ENCODE assay signal across 8 cellular contexts in genomic region chr17:28763137-28763799, GRCh38. TPM values are rescaled to one million over a fixed set of nuclear protein-coding genes. Genes with fewer than 3 reads are reported as not detected.
DNase-seq lines count a peak whose midpoint lies in the region; ATAC-seq and TF ChIP-seq lines count a peak whose summit lies in the region.

No MANE protein-coding gene starts in this region.

- H3K4me2 ChIP-seq in SK-N-SH: no peak overlapping the region

- peaks cover 11 to 45% of the 10 kb centered on the region in 2 experiments for H3K36me3 ChIP-seq in SK-N-SH (replicated peaks in 1 of 2; ENCODE audit: control insufficient read depth in 1 of 2, insufficient read depth in 2 of 2, low read length in 1 of 2)
- peaks cover 20 to 67% (median 37%) of the 10 kb centered on the region in 4 donors for H3K36me3 ChIP-seq in esophagus muscularis mucosa

- DNase-seq in SK-N-SH (no peak), esophagus muscularis mucosa (ENCODE audit: extremely low spot score) (no peak), dedifferentiated amniotic fluid mesenchymal stem cell (ENCODE audit: extremely low spot score) (no peak)
- DNase-seq in stimulated activated effector memory CD8-positive, alpha-beta T cell treated with anti-CD3 and anti-CD28 coated beads, Interleukin-12 subunit alpha, Interleukin-12 subunit beta, amount 100 ng/mL, for 72 hours (ENCODE audit: low spot score in 2 of 2): peak in 1 of 2 donors; percentile 71

- peak overlapping the region; percentile 76 for H3K27ac Mint-ChIP-seq in stimulated activated effector memory CD8-positive, alpha-beta T cell treated with anti-CD3 and anti-CD28 coated beads, Interleukin-12 subunit alpha, Interleukin-12 subunit beta, amount 100 ng/mL, for 72 hours

- CTCF ChIA-PET in SK-N-SH (lab: Yijun Ruan, JAX): interaction anchor here (0.6 to 6.5 kb wide), 62 partner anchors 9 to 413 kb away, joined by 3 to 125 read pairs (median 5); partner anchors contain the start of genes DHRS13, ERAL1, FAM222B and FLOT2

- POLR2A ChIA-PET in SK-N-SH (lab: Yijun Ruan, JAX): interaction anchor here (0.7 to 1.0 kb wide), 5 partner anchors 49 to 145 kb away, joined by 3 to 4 read pairs (median 3); partner anchors contain the start of gene DHRS13

- H3K4me3 ChIP-seq in SK-N-SH (ENCODE audit: low read depth in 2 of 2, low read length in 1 of 2) (no peak overlapping the region), esophagus muscularis mucosa (no peak overlapping the region)

- TF ChIP-seq CTCF in SK-N-SH (IDR thresholded peaks at IDR 0.05): no peak
- TF ChIP-seq CTCF in esophagus muscularis mucosa (IDR thresholded peaks at IDR 0.05): no peak

- peaks cover 7% of the 10 kb centered on the region; the same call in 1 of the 2 replicates for H3K79me2 ChIP-seq in SK-N-SH (ENCODE audit: insufficient read depth)

- peak; percentile 15; the same call in 2 of the 3 replicates for ATAC-seq in SK-N-SH treated with all-trans-retinoic acid at 6 μM for 48 hours
- peak; percentile 65 for ATAC-seq in HG02610 (IDR thresholded peaks at IDR 0.05; ENCODE audit: unreplicated experiment)
- ATAC-seq in stimulated activated effector memory CD8-positive, alpha-beta T cell treated with anti-CD3 and anti-CD28 coated beads, Interleukin-12 subunit alpha, Interleukin-12 subunit beta, amount 100 ng/mL, for 72 hours: peak; percentile 91
- ATAC-seq in GM19397 (IDR thresholded peaks at IDR 0.05; ENCODE audit: unreplicated experiment): no peak

- peak overlapping the region; percentile 37 for H3K4me3 Mint-ChIP-seq in stimulated activated effector memory CD8-positive, alpha-beta T cell treated with anti-CD3 and anti-CD28 coated beads, Interleukin-12 subunit alpha, Interleukin-12 subunit beta, amount 100 ng/mL, for 72 hours

- TF ChIP-seq POLR2A in esophagus muscularis mucosa (IDR thresholded peaks at IDR 0.05; ENCODE audit: low read depth): no peak

- TF ChIP-seq RAD21 in SK-N-SH (IDR thresholded peaks at IDR 0.05; ENCODE audit: low read length): no peak

- WGBS in SK-N-SH (ENCODE audit: low lambda C conversion rate): 95% methylated on average over 1 of the region's 1 CpG
- 81% methylated on average over 1 of the region's 1 CpG for WGBS in esophagus muscularis mucosa

- no peak overlapping the region for H2AFZ ChIP-seq in SK-N-SH (ENCODE audit: low read depth)

- no peak for TF ChIP-seq EP300 in SK-N-SH (IDR thresholded peaks at IDR 0.05; ENCODE audit: borderline replicate concordance in 1 of 2, low read depth in 1 of 2, low read length in 1 of 2)
- no peak for TF ChIP-seq EP300 in esophagus muscularis mucosa (IDR thresholded peaks at IDR 0.05)

- no peaks in the 10 kb centered on the region for H3K9me3 ChIP-seq in SK-N-SH
- H3K9me3 ChIP-seq in esophagus muscularis mucosa: no peaks in the 10 kb centered on the region

- peaks cover 83% of the 10 kb centered on the region for H3K36me3 Mint-ChIP-seq in stimulated activated effector memory CD8-positive, alpha-beta T cell treated with anti-CD3 and anti-CD28 coated beads, Interleukin-12 subunit alpha, Interleukin-12 subunit beta, amount 100 ng/mL, for 72 hours

- no peaks in the 10 kb centered on the region for H3K9me2 ChIP-seq in SK-N-SH

- H3K9ac ChIP-seq in SK-N-SH: no peak overlapping the region

- no peaks in the 10 kb centered on the region for H3K9me3 Mint-ChIP-seq in stimulated activated effector memory CD8-positive, alpha-beta T cell treated with anti-CD3 and anti-CD28 coated beads, Interleukin-12 subunit alpha, Interleukin-12 subunit beta, amount 100 ng/mL, for 72 hours

- no peaks in the 10 kb centered on the region for H3K27me3 ChIP-seq in SK-N-SH (ENCODE audit: insufficient read depth)
- H3K27me3 ChIP-seq in esophagus muscularis mucosa: no peaks in the 10 kb centered on the region

- H3K27ac ChIP-seq in SK-N-SH (ENCODE audit: low read depth in 2 of 2, low read length in 1 of 2) (peak overlapping the region in 1 of 2 experiments; percentile 0; a peak in 1 of 4 replicates), angular gyrus (ENCODE audit: low read depth, low read length) (peak overlapping the region; percentile 37), esophagus muscularis mucosa (replicated peaks in 1 of 4) (peak overlapping the region in 1 of 4 donors; percentile 34)

- H3K4me1 Mint-ChIP-seq in stimulated activated effector memory CD8-positive, alpha-beta T cell treated with anti-CD3 and anti-CD28 coated beads, Interleukin-12 subunit alpha, Interleukin-12 subunit beta, amount 100 ng/mL, for 72 hours: peaks cover 18% of the 10 kb centered on the region

- H4K20me1 ChIP-seq in SK-N-SH (ENCODE audit: insufficient read depth): peaks cover 8% of the 10 kb centered on the region

- H3K4me1 ChIP-seq in SK-N-SH (ENCODE audit: control insufficient read depth in 1 of 2, insufficient read depth in 2 of 2, low read depth in 1 of 2, low read length in 1 of 2): peaks cover 0 to 19% of the 10 kb centered on the region in 2 experiments; a peak in 1 of 4 replicates
- peaks cover 17 to 27% (median 27%) of the 10 kb centered on the region in 4 donors for H3K4me1 ChIP-seq in esophagus muscularis mucosa

- intact Hi-C loops in esophagus muscularis mucosa (cut with DNase I): loop anchor here (5.0 kb wide), 5 partner anchors 41 to 154 kb away; partner anchors contain the start of genes ERAL1 and FAM222B

- H3F3A ChIP-seq in SK-N-SH (replicated peaks; ENCODE audit: insufficient read depth): peaks cover 25% of the 10 kb centered on the region

TF ChIP-seq in SK-N-SH treated with all-trans-retinoic acid at 6 μM for 48 hours, 23 proteins besides CTCF, POLR2A, EP300 and RAD21:
- no peak for TF ChIP-seq ZNF565 (CRISPR knock-in tag; conservative IDR thresholded peaks at IDR 0.05; ENCODE audit: low read depth)
- TF ChIP-seq ESRRG (CRISPR knock-in tag; IDR thresholded peaks at IDR 0.05): no peak
- no peak for TF ChIP-seq ZFP3 (CRISPR knock-in tag; IDR thresholded peaks at IDR 0.05)
- TF ChIP-seq CSDC2 (CRISPR knock-in tag; IDR thresholded peaks at IDR 0.05): no peak
- TF ChIP-seq TOX (CRISPR knock-in tag; IDR thresholded peaks at IDR 0.05; ENCODE audit: borderline replicate concordance): no peak
- TF ChIP-seq BACH2 (CRISPR knock-in tag; IDR thresholded peaks at IDR 0.05; ENCODE audit: borderline replicate concordance): no peak
- TF ChIP-seq ZFP30 (CRISPR knock-in tag; IDR thresholded peaks at IDR 0.05): no peak
- TF ChIP-seq ARNTL (CRISPR knock-in tag; IDR thresholded peaks at IDR 0.05; ENCODE audit: borderline replicate concordance, low read depth): no peak

TF ChIP-seq in SK-N-SH, 30 proteins besides CTCF, POLR2A, EP300 and RAD21 (continues in another document):
- TF ChIP-seq CHD2 (IDR thresholded peaks at IDR 0.05; ENCODE audit: low read length, partially characterized antibody) (no peak), NRF1 (IDR thresholded peaks at IDR 0.05; ENCODE audit: low read depth, low read length) (no peak), RFX5 (IDR thresholded peaks at IDR 0.05; ENCODE audit: low read length) (no peak), FOSL2 (IDR thresholded peaks at IDR 0.05; ENCODE audit: borderline replicate concordance, low read depth) (no peak), FOXJ3 (CRISPR knock-in tag; IDR thresholded peaks at IDR 0.05) (no peak), REST (IDR thresholded peaks at IDR 0.05; ENCODE audit: low read depth, low read length) (no peak), NFIC (IDR thresholded peaks at IDR 0.05; ENCODE audit: borderline replicate concordance) (no peak), JUND (IDR thresholded peaks at IDR 0.05) (no peak)

RNA-seq across cellular contexts. Expression of gene TRAF4, which starts 19.5 kb away (rescaled TPM):
- polyA plus RNA-seq in SK-N-SH (2012; rRNA removed): 95.7 and 104 TPM in 2 replicates
- polyA plus RNA-seq in SK-N-SH (2012; cell fraction: cytosol; rRNA removed): 25.9 and 50.9 TPM in 2 replicates
- polyA plus RNA-seq in SK-N-SH (2012; cell fraction: nucleus; rRNA removed): 357 and 400 TPM in 2 replicates
- total RNA-seq in esophagus muscularis mucosa: 10 to 100 TPM in 2 of 4 donors, 1 to 10 TPM in 2; 4.6 to 12.6 (median 10.6) TPM

RNA-seq across cellular contexts. Expression of gene NEK8, which starts 34.7 kb away (rescaled TPM):
- 6.0 and 11.0 TPM in 2 replicates for polyA plus RNA-seq in SK-N-SH (2012; rRNA removed)
- 3.3 and 3.7 TPM in 2 replicates for polyA plus RNA-seq in SK-N-SH (2012; cell fraction: cytosol; rRNA removed)
- polyA plus RNA-seq in SK-N-SH (2012; cell fraction: nucleus; rRNA removed): 26.3 and 30.9 TPM in 2 replicates
- 1 to 10 TPM in 3 of 4 donors, under 1 TPM in 1; 0.83 to 2.1 (median 1.6) TPM for total RNA-seq in esophagus muscularis mucosa

RNA-seq across cellular contexts. Expression of gene TLCD1, which starts 37.2 kb away (rescaled TPM):
- polyA plus RNA-seq in SK-N-SH (2012; rRNA removed): 18.3 and 21.6 TPM in 2 replicates
- 15.0 and 18.4 TPM in 2 replicates for polyA plus RNA-seq in SK-N-SH (2012; cell fraction: cytosol; rRNA removed)
- polyA plus RNA-seq in SK-N-SH (2012; cell fraction: nucleus; rRNA removed): 6.5 and 7.8 TPM in 2 replicates
- 1 to 10 TPM in 3 of 4 donors, not detected in 1; 1.0 to 1.5 (median 1.3) TPM for total RNA-seq in esophagus muscularis mucosa

RNA-seq across cellular contexts. Expression of gene RPL23A, which starts 43.5 kb away (rescaled TPM):
- polyA plus RNA-seq in SK-N-SH (2012; rRNA removed): 1,147 and 1,359 TPM in 2 replicates
- polyA plus RNA-seq in SK-N-SH (2012; cell fraction: cytosol; rRNA removed): 1,566 and 2,493 TPM in 2 replicates
- polyA plus RNA-seq in SK-N-SH (2012; cell fraction: nucleus; rRNA removed): 219 and 277 TPM in 2 replicates
- 100 to 1,000 TPM; 378 to 728 (median 558) TPM for total RNA-seq in esophagus muscularis mucosa

RNA-seq across cellular contexts. Expression of gene RAB34, which starts 45.6 kb away (rescaled TPM):
- 0.06 and 0.18 TPM in 2 replicates for polyA plus RNA-seq in SK-N-SH (2012; rRNA removed)
- polyA plus RNA-seq in SK-N-SH (2012; cell fraction: cytosol; rRNA removed): 0.03 and 0.22 TPM in 2 replicates
- polyA plus RNA-seq in SK-N-SH (2012; cell fraction: nucleus; rRNA removed): 0.50 and 0.54 TPM in 2 replicates
- total RNA-seq in esophagus muscularis mucosa: 100 to 1,000 TPM; 147 to 216 (median 202) TPM
